27 cellular contexts compared by ENCODE assay signal in genomic region chr21:35406600-35406999, GRCh38.
"Had no signal": no experiment of that assay in that cellular context is flagged by ENCODE, and none has a peak within 500 bp of the region (broad histone marks: within the 10 kb centered on the region; RNA-seq: fewer than 3 reads in every experiment).

No MANE protein-coding gene starts in this region.

- H3K27ac Mint-ChIP-seq: immature natural killer cell; progenitor cell of endocrine pancreas; stimulated activated effector memory CD8-positive, alpha-beta T cell treated with anti-CD3 and anti-CD28 coated beads, Interleukin-12 subunit alpha, Interleukin-12 subunit beta, amount 100 ng/mL, for 72 hours; stimulated activated naive CD8-positive, alpha-beta T cell treated with anti-CD3 and anti-CD28 coated beads, Interleukin-15, Interleukin-2, amounts not matched to agents 100 ng/mL and 50 ng/mL, for 24 hours had no signal

- H3K27me3 ChIP-seq: left lung, ovary, right atrium auricular region, right lobe of liver, suprapubic skin, upper lobe of right lung had no signal

- H3K4me1 Mint-ChIP-seq: immature natural killer cell had no signal

- H3K4me3 ChIP-seq: left lung, lower lobe of right lung, ovary, right atrium auricular region, right lobe of liver, skin epidermis, spleen, suprapubic skin, thoracic aorta, tibial artery, upper lobe of right lung had no signal

- H3K36me3 Mint-ChIP-seq: immature natural killer cell; naive thymus-derived CD4-positive, alpha-beta T cell; natural killer cell treated with Interleukin-12 subunit alpha and Interleukin-12 subunit beta and Interleukin-15 and Interleukin-18, amount 100 ng/mL, for 72 hours; stimulated activated effector memory CD8-positive, alpha-beta T cell treated with anti-CD3 and anti-CD28 coated beads, Interleukin-12 subunit alpha, Interleukin-12 subunit beta, amount 100 ng/mL, for 72 hours had no signal

- H3K4me1 ChIP-seq: left lung, lower lobe of right lung, right atrium auricular region, right lobe of liver, suprapubic skin, tibial artery, upper lobe of right lung had no signal

- H3K9me3 ChIP-seq: left lung, lower lobe of right lung, ovary, right atrium auricular region, right lobe of liver, spleen, suprapubic skin, thoracic aorta, tibial artery, upper lobe of right lung had no signal

- ATAC-seq: left colon; left lung; lower lobe of right lung; naive thymus-derived CD4-positive, alpha-beta T cell; natural killer cell treated with Interleukin-12 subunit alpha and Interleukin-12 subunit beta and Interleukin-15 and Interleukin-18, amount 100 ng/mL, for 72 hours; right lobe of liver; stimulated activated effector memory CD8-positive, alpha-beta T cell treated with anti-CD3 and anti-CD28 coated beads, Interleukin-12 subunit alpha, Interleukin-12 subunit beta, amount 100 ng/mL, for 72 hours; upper lobe of right lung had no signal

- FAIRE-seq: islet of Langerhans, kidney, urothelium cell line had no signal

- H3K27ac ChIP-seq: left lung, lower lobe of right lung, ovary, right atrium auricular region, right lobe of liver, spleen, suprapubic skin, thoracic aorta, tibial artery, upper lobe of right lung had no signal

- H3K9me3 Mint-ChIP-seq: immature natural killer cell; natural killer cell treated with Interleukin-12 subunit alpha and Interleukin-12 subunit beta and Interleukin-15 and Interleukin-18, amount 100 ng/mL, for 72 hours; stimulated activated effector memory CD8-positive, alpha-beta T cell treated with anti-CD3 and anti-CD28 coated beads, Interleukin-12 subunit alpha, Interleukin-12 subunit beta, amount 100 ng/mL, for 72 hours; stimulated activated naive CD8-positive, alpha-beta T cell treated with anti-CD3 and anti-CD28 coated beads, Interleukin-15, Interleukin-2, amounts not matched to agents 100 ng/mL and 50 ng/mL, for 24 hours had no signal

- DNase-seq: hypothalamus; immature natural killer cell; kidney; left colon; left lung; lower lobe of right lung; mammary epithelial cell; mesenchymal stem cell; naive thymus-derived CD4-positive, alpha-beta T cell; ovary; right lobe of liver; spleen; stimulated activated CD4-positive, alpha-beta T cell treated with anti-CD3 and anti-CD28 coated beads, Interleukin-4, amount 100 ng/mL, for 24 hours; stimulated activated naive CD4-positive, alpha-beta T cell; tibial artery; trophoblast cell; upper lobe of right lung had no signal

- H3K4me3 Mint-ChIP-seq: immature natural killer cell; naive thymus-derived CD4-positive, alpha-beta T cell; natural killer cell treated with Interleukin-12 subunit alpha and Interleukin-12 subunit beta and Interleukin-15 and Interleukin-18, amount 100 ng/mL, for 72 hours; stimulated activated effector memory CD8-positive, alpha-beta T cell treated with anti-CD3 and anti-CD28 coated beads, Interleukin-12 subunit alpha, Interleukin-12 subunit beta, amount 100 ng/mL, for 72 hours; stimulated activated naive CD8-positive, alpha-beta T cell treated with anti-CD3 and anti-CD28 coated beads, Interleukin-15, Interleukin-2, amounts not matched to agents 100 ng/mL and 50 ng/mL, for 24 hours had no signal

- H3K36me3 ChIP-seq: left lung, lower lobe of right lung, ovary, right atrium auricular region, right lobe of liver, spleen, suprapubic skin, thoracic aorta, tibial artery, upper lobe of right lung had no signal
